Comparison of ENCODE assay signal across 33 cellular contexts in the genomic region with DNA sequence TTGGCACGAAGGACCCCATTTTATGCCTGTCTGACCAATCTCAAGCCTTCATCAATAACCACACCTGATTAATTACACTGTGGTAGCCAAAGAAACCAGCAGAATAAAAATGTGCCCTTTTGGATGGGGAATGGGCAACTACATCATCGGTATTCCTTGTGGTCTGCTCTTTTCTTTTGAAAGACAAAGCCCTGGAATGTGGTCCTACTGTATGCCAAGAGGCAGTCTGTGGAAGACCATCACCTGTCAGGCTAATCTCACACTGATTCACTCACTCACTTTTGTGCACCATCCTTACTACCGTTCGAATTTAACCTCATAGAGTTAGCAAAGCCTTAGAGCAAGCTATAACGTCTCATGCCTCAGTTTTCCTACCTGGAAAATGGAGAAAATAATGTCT.
"Had no signal": no experiment of that assay in that cellular context is flagged by ENCODE, and none has a peak within 500 bp of the region (broad histone marks: within the 10 kb centered on the region; RNA-seq: fewer than 3 reads in every experiment).

No MANE protein-coding gene starts in this region.

- DNase-seq: activated CD4-positive, alpha-beta memory T cell treated with anti-CD3 and anti-CD28 coated beads, Interleukin-2, amount 10 ng/mL, durations not matched to agents 7 days and 5 days; activated CD4-positive, alpha-beta T cell treated with anti-CD3 and anti-CD28 coated beads for 36 hours; activated CD4-positive, alpha-beta T cell treated with anti-CD3 and anti-CD28 coated beads, Interleukin-2, amount 10 ng/mL, durations not matched to agents 24 days and 14 days; activated CD4-positive, alpha-beta T cell treated with anti-CD3 and anti-CD28 coated beads, Interleukin-2, amount 50 U/mL, for 4 hours; activated CD4-positive, CD25-positive, alpha-beta regulatory T cell; activated CD4-positive, CD25-positive, alpha-beta regulatory T cell treated with anti-CD3 and anti-CD28 coated beads, Interleukin-2, amount 50 U/mL, for 72 hours; activated CD8-positive, alpha-beta memory T cell treated with anti-CD3 and anti-CD28 coated beads, Interleukin-2, amount 50 U/mL, for 48 hours; activated gamma-delta T cell; activated naive CD4-positive, alpha-beta T cell; activated naive CD4-positive, alpha-beta T cell treated with anti-CD3 and anti-CD28 coated beads, Interleukin-2, amount 10 ng/mL, durations not matched to agents 7 days and 5 days; activated naive CD8-positive, alpha-beta T cell treated with anti-CD3 and anti-CD28 coated beads, Interleukin-2, amount 10 ng/mL, durations not matched to agents 7 days and 5 days; activated T-cell treated with anti-CD3 and anti-CD28 coated beads for 4 hours; activated T-cell treated with anti-CD3 and anti-CD28 coated beads, Interleukin-2, amount 50 U/mL, for 24 hours; activated T-cell treated with anti-CD3 and anti-CD28 coated beads, Interleukin-2, amount 50 U/mL, for 72 hours; dorsolateral prefrontal cortex; effector memory CD4-positive, alpha-beta T cell; endodermal cell; foreskin fibroblast; head of caudate nucleus; T-helper 1 cell; T-helper 17 cell; T1000; WERI-Rb-1 had no signal

- H3K4me3 ChIP-seq: ascending aorta, breast epithelium, cardiac muscle cell, coronary artery, dorsolateral prefrontal cortex had no signal

- H3K27me3 ChIP-seq: ascending aorta, breast epithelium, cardiac muscle cell had no signal

- H3K4me3 Mint-ChIP-seq: activated CD4-positive, alpha-beta memory T cell treated with anti-CD3 and anti-CD28 coated beads, Interleukin-2, amount 10 ng/mL, durations not matched to agents 7 days and 5 days; activated CD4-positive, alpha-beta T cell treated with anti-CD3 and anti-CD28 coated beads for 36 hours; activated CD4-positive, alpha-beta T cell treated with anti-CD3 and anti-CD28 coated beads, Interleukin-2, amount 10 ng/mL, durations not matched to agents 24 days and 14 days; activated naive CD4-positive, alpha-beta T cell treated with anti-CD3 and anti-CD28 coated beads, Interleukin-2, amount 10 ng/mL, durations not matched to agents 7 days and 5 days; activated naive CD8-positive, alpha-beta T cell treated with anti-CD3 and anti-CD28 coated beads, Interleukin-2, amount 10 ng/mL, durations not matched to agents 7 days and 5 days; activated T-cell treated with anti-CD3 and anti-CD28 coated beads, Interleukin-2, amount 50 U/mL, for 24 hours; activated T-cell treated with anti-CD3 and anti-CD28 coated beads, Interleukin-2, amount 50 U/mL, for 72 hours; brain; central memory CD8-positive, alpha-beta T cell; dendritic cell treated with granulocyte-macrophage colony-stimulating factor and Interleukin-4, amounts not matched to agents 40 ng/mL and 50 ng/mL, for 4 days; endodermal cell; T-helper 17 cell; T-helper 2 cell treated with Interferon-gamma antibody and Interleukin-4, amounts not matched to agents 5 μg/mL and 100 μg/mL, for 36 hours had no signal

- H3K36me3 Mint-ChIP-seq: activated naive CD4-positive, alpha-beta T cell treated with anti-CD3 and anti-CD28 coated beads, Interleukin-2, amount 10 ng/mL, durations not matched to agents 7 days and 5 days; activated naive CD4-positive, alpha-beta T cell treated with anti-CD3 and anti-CD28 coated beads, Interleukin-2, amount 50 U/mL, for 72 hours; activated naive CD8-positive, alpha-beta T cell treated with anti-CD3 and anti-CD28 coated beads, Interleukin-2, amount 10 ng/mL, durations not matched to agents 7 days and 5 days; brain had no signal

- H3K27ac Mint-ChIP-seq: activated CD4-positive, alpha-beta memory T cell treated with anti-CD3 and anti-CD28 coated beads, Interleukin-2, amount 10 ng/mL, durations not matched to agents 7 days and 5 days; activated CD4-positive, alpha-beta T cell treated with anti-CD3 and anti-CD28 coated beads for 36 hours; activated CD4-positive, alpha-beta T cell treated with anti-CD3 and anti-CD28 coated beads, Interleukin-2, amount 10 ng/mL, durations not matched to agents 24 days and 14 days; activated naive CD4-positive, alpha-beta T cell treated with anti-CD3 and anti-CD28 coated beads, Interleukin-2, amount 10 ng/mL, durations not matched to agents 7 days and 5 days; activated naive CD4-positive, alpha-beta T cell treated with anti-CD3 and anti-CD28 coated beads, Interleukin-2, amount 50 U/mL, for 72 hours; activated naive CD8-positive, alpha-beta T cell treated with anti-CD3 and anti-CD28 coated beads, Interleukin-2, amount 10 ng/mL, durations not matched to agents 7 days and 5 days; activated T-cell treated with anti-CD3 and anti-CD28 coated beads, Interleukin-2, amount 50 U/mL, for 24 hours; activated T-cell treated with anti-CD3 and anti-CD28 coated beads, Interleukin-2, amount 50 U/mL, for 72 hours; brain; dendritic cell treated with granulocyte-macrophage colony-stimulating factor and Interleukin-4, amounts not matched to agents 40 ng/mL and 50 ng/mL, for 4 days; endodermal cell; T-helper 17 cell; T-helper 2 cell treated with Interferon-gamma antibody and Interleukin-4, amounts not matched to agents 5 μg/mL and 100 μg/mL, for 36 hours had no signal

- H3K27me3 Mint-ChIP-seq: activated CD4-positive, alpha-beta memory T cell treated with anti-CD3 and anti-CD28 coated beads, Interleukin-2, amount 10 ng/mL, durations not matched to agents 7 days and 5 days; activated CD4-positive, alpha-beta T cell treated with anti-CD3 and anti-CD28 coated beads for 36 hours; activated CD4-positive, alpha-beta T cell treated with anti-CD3 and anti-CD28 coated beads, Interleukin-2, amount 10 ng/mL, durations not matched to agents 24 days and 14 days; activated naive CD4-positive, alpha-beta T cell treated with anti-CD3 and anti-CD28 coated beads, Interleukin-2, amount 10 ng/mL, durations not matched to agents 7 days and 5 days; activated naive CD8-positive, alpha-beta T cell treated with anti-CD3 and anti-CD28 coated beads, Interleukin-2, amount 10 ng/mL, durations not matched to agents 7 days and 5 days; activated T-cell treated with anti-CD3 and anti-CD28 coated beads, Interleukin-2, amount 50 U/mL, for 24 hours; brain; central memory CD8-positive, alpha-beta T cell; dendritic cell treated with granulocyte-macrophage colony-stimulating factor and Interleukin-4, amounts not matched to agents 40 ng/mL and 50 ng/mL, for 4 days; T-helper 17 cell had no signal

- H3K27ac ChIP-seq: ascending aorta, breast epithelium, cardiac muscle cell, coronary artery, dorsolateral prefrontal cortex, WERI-Rb-1 had no signal

- H3K4me1 ChIP-seq: ascending aorta, breast epithelium had no signal

- H3K9me3 Mint-ChIP-seq: activated CD4-positive, alpha-beta T cell treated with anti-CD3 and anti-CD28 coated beads, Interleukin-2, amount 10 ng/mL, durations not matched to agents 24 days and 14 days; activated naive CD8-positive, alpha-beta T cell treated with anti-CD3 and anti-CD28 coated beads, Interleukin-2, amount 10 ng/mL, durations not matched to agents 7 days and 5 days; brain; dendritic cell treated with granulocyte-macrophage colony-stimulating factor and Interleukin-4, amounts not matched to agents 40 ng/mL and 50 ng/mL, for 4 days; endodermal cell had no signal

- ATAC-seq: activated CD4-positive, alpha-beta T cell treated with anti-CD3 and anti-CD28 coated beads for 36 hours; activated naive CD4-positive, alpha-beta T cell treated with anti-CD3 and anti-CD28 coated beads, Interleukin-2, amount 50 U/mL, for 72 hours; activated T-cell treated with anti-CD3 and anti-CD28 coated beads, Interleukin-2, amount 50 U/mL, for 72 hours; esophagus mucosa; T-helper 17 cell had no signal

- H3K4me1 Mint-ChIP-seq: activated CD4-positive, alpha-beta memory T cell treated with anti-CD3 and anti-CD28 coated beads, Interleukin-2, amount 10 ng/mL, durations not matched to agents 7 days and 5 days; activated CD4-positive, alpha-beta T cell treated with anti-CD3 and anti-CD28 coated beads for 36 hours; activated CD4-positive, alpha-beta T cell treated with anti-CD3 and anti-CD28 coated beads, Interleukin-2, amount 10 ng/mL, durations not matched to agents 24 days and 14 days; activated naive CD4-positive, alpha-beta T cell treated with anti-CD3 and anti-CD28 coated beads, Interleukin-2, amount 10 ng/mL, durations not matched to agents 7 days and 5 days; activated naive CD8-positive, alpha-beta T cell treated with anti-CD3 and anti-CD28 coated beads, Interleukin-2, amount 10 ng/mL, durations not matched to agents 7 days and 5 days; central memory CD8-positive, alpha-beta T cell; endodermal cell; T-helper 17 cell had no signal

- H3K36me3 ChIP-seq: ascending aorta, breast epithelium, cardiac muscle cell, WERI-Rb-1 had no signal
